In the genomic region with DNA sequence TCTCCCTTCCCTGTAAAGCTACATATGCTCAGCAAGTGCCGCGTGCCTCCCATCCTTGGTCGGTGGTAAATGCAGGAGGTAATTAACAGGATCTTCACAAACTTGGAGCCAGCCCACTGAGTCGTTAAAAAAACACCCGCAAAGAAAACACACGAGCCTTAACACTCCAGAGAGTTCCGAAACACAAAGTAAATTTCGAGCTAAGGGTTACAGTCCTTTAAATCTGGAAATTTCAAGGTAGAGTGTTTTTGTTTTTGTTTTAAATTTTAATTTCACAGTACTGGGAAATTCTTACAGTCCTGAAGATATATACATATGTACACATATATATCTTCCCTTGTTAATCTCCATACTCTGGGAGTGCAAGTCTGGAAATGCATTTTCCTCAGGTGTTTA, we compare ENCODE assay signal across 8 cellular contexts. TPM values are rescaled to one million over a fixed set of nuclear protein-coding genes. Genes with fewer than 3 reads are reported as not detected.
DNase-seq lines count a peak whose midpoint lies in the region; ATAC-seq and TF ChIP-seq lines count a peak whose summit lies in the region.

No MANE protein-coding gene starts in this region.

- H3K4me1 ChIP-seq in ACC112 (ENCODE audit: control insufficient read depth, insufficient read depth, low read length, unreplicated experiment) (peaks cover 25% of the 10 kb centered on the region), HEK293 (ENCODE audit: control insufficient read depth, insufficient read depth, low read length) (peaks cover 11% of the 10 kb centered on the region), body of pancreas (peaks cover 42% of the 10 kb centered on the region), mononuclear cell (ENCODE audit: insufficient read depth, low read length) (peaks cover 18% of the 10 kb centered on the region)

- H3K36me3 ChIP-seq in ACC112 (ENCODE audit: insufficient read depth, low read length): no peaks in the 10 kb centered on the region; the same call in 1 of the 2 replicates
- H3K36me3 ChIP-seq in HEK293 (ENCODE audit: control insufficient read depth in 2 of 2, insufficient read depth in 1 of 2, low read length in 2 of 2): no peaks in the 10 kb centered on the region
- no peaks in the 10 kb centered on the region for H3K36me3 ChIP-seq in body of pancreas (replicated peaks in 1 of 2; ENCODE audit: insufficient read depth in 1 of 2, low read depth in 2 of 2)

- H3K79me2 ChIP-seq in ACC112 (ENCODE audit: control insufficient read depth, insufficient read depth, low read length, unreplicated experiment): peaks cover 46% of the 10 kb centered on the region

- TF ChIP-seq CTCF in HEK293 (tag by site-specific recombination; IDR thresholded peaks at IDR 0.05): no peak
- no peak for TF ChIP-seq CTCF in body of pancreas (IDR thresholded peaks at IDR 0.05)

- CTCF ChIA-PET in HEK293 (lab: Yijun Ruan, JAX): interaction anchor here (0.6 kb wide), 1 partner anchor 1197 kb away, joined by 7 read pairs; no protein-coding TSS in a partner anchor

- intact Hi-C loops in body of pancreas (cut with DNase I): no loop called here

- H3K9me3 ChIP-seq in HEK293 (ENCODE audit: control insufficient read depth, insufficient read depth, low read depth, low read length): no peaks in the 10 kb centered on the region
- H3K9me3 ChIP-seq in body of pancreas: no peaks in the 10 kb centered on the region
- no peaks in the 10 kb centered on the region for H3K9me3 ChIP-seq in mononuclear cell (ENCODE audit: low read depth, low read length)

- H3K27me3 ChIP-seq in ACC112 (ENCODE audit: insufficient read depth, low read length) (no peaks in the 10 kb centered on the region), body of pancreas (no peaks in the 10 kb centered on the region), mononuclear cell (ENCODE audit: insufficient read depth, low read length) (no peaks in the 10 kb centered on the region)

- TF ChIP-seq POLR2A in body of pancreas (IDR thresholded peaks at IDR 0.05): no peak

- H2AFZ ChIP-seq in ACC112 (ENCODE audit: low read length, unreplicated experiment): peak overlapping the region; percentile 11

- 0% methylated on average over 8 of the region's 8 CpGs for WGBS in body of pancreas, 2 donors

- peak overlapping the region; percentile 90 for H3K4me3 ChIP-seq in ACC112 (ENCODE audit: low read depth, low read length)
- peak overlapping the region; percentile 83 for H3K4me3 ChIP-seq in HEK293 (ENCODE audit: low read depth, low read length)
- H3K4me3 ChIP-seq in body of pancreas: peak overlapping the region; percentile 63 to 78
- H3K4me3 ChIP-seq in mononuclear cell (ENCODE audit: low read length): peak overlapping the region; percentile 76

- POLR2A ChIA-PET in HEK293 (lab: Yijun Ruan, JAX): interaction anchor here (0.6 to 1.4 kb wide), 7 partner anchors 13 to 172 kb away, joined by 3 to 5 read pairs (median 3); no protein-coding TSS in a partner anchor

- H3K27ac ChIP-seq in ACC112 (ENCODE audit: low read depth, low read length): peak overlapping the region; percentile 88
- H3K27ac ChIP-seq in HEK293 (ENCODE audit: extremely low read depth, low read depth, low read length): peak overlapping the region; percentile 97
- H3K27ac ChIP-seq in body of pancreas: peak overlapping the region; percentile 96 to 100 (median 100)

- DNase-seq in body of pancreas: no peak
- DNase-seq in RPMI8226: no peak
- no peak for DNase-seq in NCI-H2171 (lab: John Stamatoyannopoulos, UW)
- no peak for DNase-seq in NCI-H146 (lab: John Stamatoyannopoulos, UW)

- ATAC-seq in body of pancreas (no peak), GM18520 (IDR thresholded peaks at IDR 0.05; ENCODE audit: unreplicated experiment) (no peak)

TF ChIP-seq in HEK293, 187 proteins besides CTCF, POLR2A, EP300 and RAD21 (continues in another document):
- TF ChIP-seq, protein P1, sequence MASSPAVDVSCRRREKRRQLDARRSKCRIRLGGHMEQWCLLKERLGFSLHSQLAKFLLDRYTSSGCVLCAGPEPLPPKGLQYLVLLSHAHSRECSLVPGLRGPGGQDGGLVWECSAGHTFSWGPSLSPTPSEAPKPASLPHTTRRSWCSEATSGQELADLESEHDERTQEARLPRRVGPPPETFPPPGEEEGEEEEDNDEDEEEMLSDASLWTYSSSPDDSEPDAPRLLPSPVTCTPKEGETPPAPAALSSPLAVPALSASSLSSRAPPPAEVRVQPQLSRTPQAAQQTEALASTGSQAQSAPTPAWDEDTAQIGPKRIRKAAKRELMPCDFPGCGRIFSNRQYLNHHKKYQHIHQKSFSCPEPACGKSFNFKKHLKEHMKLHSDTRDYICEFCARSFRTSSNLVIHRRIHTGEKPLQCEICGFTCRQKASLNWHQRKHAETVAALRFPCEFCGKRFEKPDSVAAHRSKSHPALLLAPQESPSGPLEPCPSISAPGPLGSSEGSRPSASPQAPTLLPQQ (tag by site-specific recombination; IDR thresholded peaks at IDR 0.05): no peak
- no peak for TF ChIP-seq OVOL3 (tag by site-specific recombination; IDR thresholded peaks at IDR 0.05)
- peak; percentile 56 for TF ChIP-seq ZBTB17 (tag by site-specific recombination; IDR thresholded peaks at IDR 0.05)
- no peak for TF ChIP-seq ZNF133 (tag by site-specific recombination; IDR thresholded peaks at IDR 0.05)
- TF ChIP-seq SP2 (tag by site-specific recombination; IDR thresholded peaks at IDR 0.05): no peak
- TF ChIP-seq, protein P2, sequence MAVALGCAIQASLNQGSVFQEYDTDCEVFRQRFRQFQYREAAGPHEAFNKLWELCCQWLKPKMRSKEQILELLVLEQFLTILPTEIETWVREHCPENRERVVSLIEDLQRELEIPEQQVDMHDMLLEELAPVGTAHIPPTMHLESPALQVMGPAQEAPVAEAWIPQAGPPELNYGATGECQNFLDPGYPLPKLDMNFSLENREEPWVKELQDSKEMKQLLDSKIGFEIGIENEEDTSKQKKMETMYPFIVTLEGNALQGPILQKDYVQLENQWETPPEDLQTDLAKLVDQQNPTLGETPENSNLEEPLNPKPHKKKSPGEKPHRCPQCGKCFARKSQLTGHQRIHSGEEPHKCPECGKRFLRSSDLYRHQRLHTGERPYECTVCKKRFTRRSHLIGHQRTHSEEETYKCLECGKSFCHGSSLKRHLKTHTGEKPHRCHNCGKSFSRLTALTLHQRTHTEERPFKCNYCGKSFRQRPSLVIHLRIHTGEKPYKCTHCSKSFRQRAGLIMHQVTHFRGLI (tag by site-specific recombination; IDR thresholded peaks at IDR 0.05): 0 out of 2 replicates have a peak, but pooled peaks have one; percentile 23
- 0 out of 2 replicates have a peak, but pooled peaks have one; percentile 72 for TF ChIP-seq ZNF558 (tag by site-specific recombination; IDR thresholded peaks at IDR 0.05)
- no peak for TF ChIP-seq ZNF24 (tag by site-specific recombination; IDR thresholded peaks at IDR 0.05)
- TF ChIP-seq, protein P3, sequence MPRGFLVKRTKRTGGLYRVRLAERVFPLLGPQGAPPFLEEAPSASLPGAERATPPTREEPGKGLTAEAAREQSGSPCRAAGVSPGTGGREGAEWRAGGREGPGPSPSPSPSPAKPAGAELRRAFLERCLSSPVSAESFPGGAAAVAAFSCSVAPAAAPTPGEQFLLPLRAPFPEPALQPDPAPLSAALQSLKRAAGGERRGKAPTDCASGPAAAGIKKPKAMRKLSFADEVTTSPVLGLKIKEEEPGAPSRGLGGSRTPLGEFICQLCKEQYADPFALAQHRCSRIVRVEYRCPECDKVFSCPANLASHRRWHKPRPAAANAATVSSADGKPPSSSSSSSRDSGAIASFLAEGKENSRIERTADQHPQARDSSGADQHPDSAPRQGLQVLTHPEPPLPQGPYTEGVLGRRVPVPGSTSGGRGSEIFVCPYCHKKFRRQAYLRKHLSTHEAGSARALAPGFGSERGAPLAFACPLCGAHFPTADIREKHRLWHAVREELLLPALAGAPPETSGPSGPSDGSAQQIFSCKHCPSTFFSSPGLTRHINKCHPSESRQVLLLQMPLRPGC (tag by site-specific recombination; IDR thresholded peaks at IDR 0.05): no peak
- TF ChIP-seq ZNF184 (tag by site-specific recombination; IDR thresholded peaks at IDR 0.05): no peak
- TF ChIP-seq, protein P4, sequence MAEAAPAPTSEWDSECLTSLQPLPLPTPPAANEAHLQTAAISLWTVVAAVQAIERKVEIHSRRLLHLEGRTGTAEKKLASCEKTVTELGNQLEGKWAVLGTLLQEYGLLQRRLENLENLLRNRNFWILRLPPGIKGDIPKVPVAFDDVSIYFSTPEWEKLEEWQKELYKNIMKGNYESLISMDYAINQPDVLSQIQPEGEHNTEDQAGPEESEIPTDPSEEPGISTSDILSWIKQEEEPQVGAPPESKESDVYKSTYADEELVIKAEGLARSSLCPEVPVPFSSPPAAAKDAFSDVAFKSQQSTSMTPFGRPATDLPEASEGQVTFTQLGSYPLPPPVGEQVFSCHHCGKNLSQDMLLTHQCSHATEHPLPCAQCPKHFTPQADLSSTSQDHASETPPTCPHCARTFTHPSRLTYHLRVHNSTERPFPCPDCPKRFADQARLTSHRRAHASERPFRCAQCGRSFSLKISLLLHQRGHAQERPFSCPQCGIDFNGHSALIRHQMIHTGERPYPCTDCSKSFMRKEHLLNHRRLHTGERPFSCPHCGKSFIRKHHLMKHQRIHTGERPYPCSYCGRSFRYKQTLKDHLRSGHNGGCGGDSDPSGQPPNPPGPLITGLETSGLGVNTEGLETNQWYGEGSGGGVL (tag by site-specific recombination; IDR thresholded peaks at IDR 0.05): no peak

RNA-seq across cellular contexts. Expression of a gene that starts 1.1 kb away (rescaled TPM):
- total RNA-seq in body of pancreas (10 to 100 TPM; 24.6 to 34.3 TPM), mononuclear cell (9.3 TPM)
